ENCODE assay signal across 15 cellular contexts in the genomic region with DNA sequence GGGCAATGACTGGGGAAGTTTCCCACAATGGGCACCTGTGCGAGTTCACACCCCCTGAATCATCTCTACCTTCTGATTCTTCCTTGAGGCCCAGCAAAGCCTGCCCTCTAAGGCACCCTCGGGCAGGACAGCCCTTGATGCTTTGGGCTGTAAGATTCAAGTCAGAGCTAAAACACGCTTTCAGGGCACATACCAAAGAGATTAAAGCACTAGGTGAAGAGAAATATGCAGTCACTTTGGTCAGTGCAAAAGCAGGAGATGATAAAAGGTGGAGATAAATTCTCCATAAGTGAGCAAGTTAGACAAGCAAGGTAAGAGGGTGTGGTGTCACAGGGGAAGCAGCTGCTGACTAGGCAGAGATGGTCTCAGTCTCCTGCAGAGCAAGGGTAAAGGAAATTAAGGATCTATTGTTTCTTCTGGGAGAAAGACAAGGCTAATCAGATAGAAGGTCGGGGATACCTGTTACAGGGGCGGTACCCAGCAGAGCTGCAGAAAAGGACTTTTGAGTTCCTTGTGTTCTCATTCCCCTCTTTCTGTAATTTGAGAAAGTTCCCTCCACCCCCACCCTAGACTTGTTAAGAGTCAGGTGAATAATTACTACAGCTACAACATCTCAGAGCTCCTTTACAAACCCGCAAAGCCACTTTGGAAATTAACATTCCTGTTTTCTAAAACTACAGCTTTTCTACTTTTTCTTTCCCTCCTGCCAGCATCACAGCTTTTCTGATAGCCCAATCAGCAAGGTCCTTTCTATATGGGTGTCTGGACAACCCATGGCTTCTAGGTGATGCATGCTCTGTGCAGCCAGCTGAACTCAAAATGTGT. TPM values are rescaled to one million over a fixed set of nuclear protein-coding genes. Genes with fewer than 3 reads are reported as not detected.
A peak's percentile ranks its signal among the peaks of the same experiment; 100 is the strongest.
DNase-seq lines count a peak whose midpoint lies in the region; ATAC-seq, FAIRE-seq and TF ChIP-seq lines count a peak whose summit lies in the region.
"Had no signal": no experiment of that assay in that cellular context is flagged by ENCODE, and none has a peak within 500 bp of the region (broad histone marks: within the 10 kb centered on the region; RNA-seq: fewer than 3 reads in every experiment).

No MANE protein-coding gene starts in this region.

- no peaks in the 10 kb centered on the region for H3K4me1 Mint-ChIP-seq in activated naive CD8-positive, alpha-beta T cell treated with anti-CD3 and anti-CD28 coated beads for 36 hours

- no peaks in the 10 kb centered on the region for H3K27me3 ChIP-seq in left ventricle myocardium inferior (ENCODE audit: low read depth)
- H3K27me3 ChIP-seq in bronchial epithelial cell (ENCODE audit: control insufficient read depth, insufficient read depth, low read length): no peaks in the 10 kb centered on the region
- H3K27me3 ChIP-seq in lower lobe of right lung (ENCODE audit: low read depth): no peaks in the 10 kb centered on the region
- H3K27me3 ChIP-seq: sigmoid colon had no signal

- H3K4me3 ChIP-seq in left ventricle myocardium inferior (no peak overlapping the region), bronchial epithelial cell (ENCODE audit: low read depth, low read length) (no peak overlapping the region), lower lobe of right lung (no peak overlapping the region)
- H3K4me3 ChIP-seq: sigmoid colon, thoracic aorta had no signal

- intact Hi-C loops in left ventricle myocardium inferior (cut with micrococcal nuclease) (no loop called here), Right ventricle myocardium inferior (cut with DNase I) (no loop called here), lower lobe of right lung (cut with DNase I) (no loop called here)

- H3K27ac Mint-ChIP-seq in activated naive CD8-positive, alpha-beta T cell treated with anti-CD3 and anti-CD28 coated beads for 36 hours: no peak overlapping the region

- H3K4me1 ChIP-seq in left ventricle myocardium inferior (peaks cover 96% of the 10 kb centered on the region), lower lobe of right lung (peaks cover 88% of the 10 kb centered on the region)

- peak overlapping the region; percentile 3 for H3K27ac ChIP-seq in left ventricle myocardium inferior (replicated peaks)
- H3K27ac ChIP-seq in lower lobe of right lung: peak overlapping the region; percentile 85

- H3K36me3 ChIP-seq in left ventricle myocardium inferior (peaks cover 51% of the 10 kb centered on the region), bronchial epithelial cell (ENCODE audit: control insufficient read depth, insufficient read depth, low read length) (peaks cover 18% of the 10 kb centered on the region), lower lobe of right lung (peaks cover 52% of the 10 kb centered on the region)
- H3K36me3 ChIP-seq: sigmoid colon had no signal

- H3K9me3 ChIP-seq in left ventricle myocardium inferior (replicated peaks): no peaks in the 10 kb centered on the region
- H3K9me3 ChIP-seq in lower lobe of right lung: no peaks in the 10 kb centered on the region
- H3K9me3 ChIP-seq: sigmoid colon, thoracic aorta had no signal

- H3K9me3 Mint-ChIP-seq in activated naive CD8-positive, alpha-beta T cell treated with anti-CD3 and anti-CD28 coated beads for 36 hours: no peaks in the 10 kb centered on the region

- FAIRE-seq in bronchial epithelial cell (lab: Jason Lieb, UNC): no peak
- FAIRE-seq in urothelium cell line (lab: Jason Lieb, UNC): no peak
- FAIRE-seq: GM12892 had no signal

- no peak for TF ChIP-seq CTCF in left ventricle myocardium inferior (IDR thresholded peaks at IDR 0.05; ENCODE audit: borderline replicate concordance)
- no peak for TF ChIP-seq CTCF in bronchial epithelial cell (IDR thresholded peaks at IDR 0.05; ENCODE audit: insufficient read depth, low read length, severe bottlenecking)
- no peak for TF ChIP-seq CTCF in lower lobe of right lung (IDR thresholded peaks at IDR 0.05)

- H3K4me3 Mint-ChIP-seq in activated naive CD8-positive, alpha-beta T cell treated with anti-CD3 and anti-CD28 coated beads for 36 hours: no peak overlapping the region

- no peaks in the 10 kb centered on the region for H3K36me3 Mint-ChIP-seq in activated naive CD8-positive, alpha-beta T cell treated with anti-CD3 and anti-CD28 coated beads for 36 hours

- no peaks in the 10 kb centered on the region for H3K27me3 Mint-ChIP-seq in activated naive CD8-positive, alpha-beta T cell treated with anti-CD3 and anti-CD28 coated beads for 36 hours

- ATAC-seq in Right ventricle myocardium inferior (no peak), lower lobe of right lung (no peak), GM19455 (IDR thresholded peaks at IDR 0.05; ENCODE audit: unreplicated experiment) (no peak)

- DNase-seq in left ventricle myocardium inferior: no peak
- DNase-seq in Right ventricle myocardium inferior (ENCODE audit: missing footprints): no peak
- peak; percentile 94 for DNase-seq in bronchial epithelial cell (ENCODE audit: low read depth)
- DNase-seq in lower lobe of right lung: no peak
- DNase-seq in urothelium cell line (ENCODE audit: low spot score): peak; percentile 32
- DNase-seq in activated naive CD8-positive, alpha-beta T cell treated with anti-CD3 and anti-CD28 coated beads for 36 hours: no peak
- no peak for DNase-seq in HUDEP-2 (lab: John Stamatoyannopoulos, UW; ENCODE audit: unreplicated experiment in 76 of 76)
- DNase-seq: dermis blood vessel endothelial cell, glutamatergic neuron, Kasumi-1, NCI-H446, sigmoid colon had no signal

RNA-seq across cellular contexts. Expression of a gene that starts 26.4 kb away (rescaled TPM):
- total RNA-seq in left ventricle myocardium inferior: 358 TPM
- total RNA-seq in Right ventricle myocardium inferior: 273 TPM
- 19.2 and 20.2 TPM in 2 replicates for total RNA-seq in bronchial epithelial cell
- total RNA-seq in lower lobe of right lung: 178 TPM
- 1 to 10 TPM in 1 of 2 experiments, under 1 TPM in 1; 0.70 to 1.6 TPM for total RNA-seq in activated naive CD8-positive, alpha-beta T cell treated with anti-CD3 and anti-CD28 coated beads for 36 hours

Comparison
In these comparisons a context has a peak if more than half of its experiments do, and no peak if none do; other contexts are left out.
1. DNase-seq: peak in bronchial epithelial cell (single experiment) and urothelium cell line (single experiment); none in left ventricle myocardium inferior (single experiment), Right ventricle myocardium inferior (single experiment), lower lobe of right lung (single experiment), activated naive CD8-positive, alpha-beta T cell treated with anti-CD3 and anti-CD28 coated beads for 36 hours (single experiment) and HUDEP-2 (0 of 76).